ENCODE assay signal across 16 cellular contexts in genomic region chr15:80036067-80036466, GRCh38.
"Had no signal": no experiment of that assay in that cellular context is flagged by ENCODE, and none has a peak within 500 bp of the region (broad histone marks: within the 10 kb centered on the region; RNA-seq: fewer than 3 reads in every experiment).

No MANE protein-coding gene starts in this region.

- H3K4me3 ChIP-seq: adrenal gland, colonic mucosa, esophagus squamous epithelium, transverse colon had no signal

- H3K9me3 ChIP-seq: adrenal gland, colonic mucosa, esophagus squamous epithelium, transverse colon had no signal

- H3K36me3 ChIP-seq: adrenal gland, colonic mucosa, esophagus squamous epithelium, transverse colon had no signal

- H3K27ac ChIP-seq: adrenal gland, colonic mucosa, esophagus squamous epithelium, transverse colon had no signal

- H3K27me3 ChIP-seq: adrenal gland, colonic mucosa, esophagus squamous epithelium, transverse colon had no signal

- H3K4me1 ChIP-seq: colonic mucosa had no signal

- DNase-seq: activated CD4-positive, alpha-beta T cell treated with anti-CD3 and anti-CD28 coated beads, Interleukin-2, amount 50 U/mL, for 4 hours; activated CD4-positive, CD25-positive, alpha-beta regulatory T cell treated with anti-CD3 and anti-CD28 coated beads, Interleukin-2, amount 50 U/mL, for 72 hours; activated naive CD4-positive, alpha-beta T cell treated with anti-CD3 and anti-CD28 coated beads, Interleukin-2, amount 50 U/mL, for 16 hours; activated T-cell treated with anti-CD3 and anti-CD28 coated beads, Interleukin-2, amount 50 U/mL, for 1 hour; adrenal gland; caudate nucleus; colonic mucosa; esophagus squamous epithelium; foreskin fibroblast; glutamatergic neuron; nucleus accumbens; right cardiac atrium; transverse colon had no signal

- ATAC-seq: left lobe of liver; natural killer cell treated with Interleukin-12 subunit alpha and Interleukin-12 subunit beta and Interleukin-15 and Interleukin-18, amount 100 ng/mL, for 72 hours; right cardiac atrium; stimulated activated effector memory CD8-positive, alpha-beta T cell treated with anti-CD3 and anti-CD28 coated beads, Interleukin-12 subunit alpha, Interleukin-12 subunit beta, amount 100 ng/mL, for 72 hours had no signal
